Comparison of ENCODE assay signal across 33 cellular contexts in genomic region chr6:53433617-53434285, GRCh38.
DNase-seq lines count a peak whose midpoint lies in the region; ATAC-seq, FAIRE-seq and TF ChIP-seq lines count a peak whose summit lies in the region.
"Had no signal": no experiment of that assay in that cellular context is flagged by ENCODE, and none has a peak within 500 bp of the region (broad histone marks: within the 10 kb centered on the region; RNA-seq: fewer than 3 reads in every experiment).

No MANE protein-coding gene starts in this region.

- H3K9me1 ChIP-seq in IMR-90 (ENCODE audit: insufficient read depth, low read length) = no peaks in the 10 kb centered on the region

- TF ChIP-seq POLR2A in A549 (IDR thresholded peaks at IDR 0.05; ENCODE audit: low read length) = no peak
- TF ChIP-seq POLR2A in IMR-90 (IDR thresholded peaks at IDR 0.05; ENCODE audit: low read depth, low read length) = no peak

- H4K8ac ChIP-seq in IMR-90 (ENCODE audit: low read depth in 2 of 2, low read length in 2 of 2) = no peak overlapping the region

- ATAC-seq in A549 (no peak), IMR-90 (ENCODE audit: low read depth) (no peak), GM21717 (IDR thresholded peaks at IDR 0.05; ENCODE audit: unreplicated experiment) (no peak)
- ATAC-seq in stimulated activated effector memory CD8-positive, alpha-beta T cell treated with anti-CD3 and anti-CD28 coated beads, Interleukin-12 subunit alpha, Interleukin-12 subunit beta, amount 100 ng/mL, for 72 hours = no peak
- ATAC-seq: stimulated activated naive B cell treated with anti-CD40 and anti-IgM and Interleukin-4, amounts not matched to agents 10 μg/mL and 1 μg/mL and 100 μg/mL, for 72 hours; T-cell had no signal

- H2BK15ac ChIP-seq in IMR-90 (ENCODE audit: low read depth, low read length) = no peak overlapping the region

- H3K4me2 ChIP-seq in A549 (peak overlapping the region; percentile 65), IMR-90 (ENCODE audit: low read depth, low read length) (no peak overlapping the region)
- H3K4me2 ChIP-seq: BLaER1, neural progenitor cell had no signal

- H3K4me1 Mint-ChIP-seq in mesothelial cell of epicardium = peaks cover 17% of the 10 kb centered on the region
- peaks cover 24% of the 10 kb centered on the region for H3K4me1 Mint-ChIP-seq in stimulated activated effector memory CD8-positive, alpha-beta T cell treated with anti-CD3 and anti-CD28 coated beads, Interleukin-12 subunit alpha, Interleukin-12 subunit beta, amount 100 ng/mL, for 72 hours

- FAIRE-seq in A549 (lab: Jason Lieb, UNC) = no peak
- FAIRE-seq: bronchial epithelial cell, colon, GM19239, HTR-8/SVneo, kidney, urothelium cell line had no signal

- H3K27ac ChIP-seq in A549 (peak overlapping the region in 1 of 2 experiments; percentile 72; a peak in 3 of 6 replicates), IMR-90 (ENCODE audit: insufficient read depth, low read length) (no peak overlapping the region)
- H3K27ac ChIP-seq: BLaER1, neural progenitor cell, SJSA1, testis had no signal

- no peak for TF ChIP-seq EP300 in A549 (IDR thresholded peaks at IDR 0.05)

- intact Hi-C loops in IMR-90 (cut with micrococcal nuclease) = loop anchor here (10.0 kb wide), 1 partner anchor 149 kb away; no protein-coding TSS in a partner anchor

- H2BK5ac ChIP-seq in IMR-90 (ENCODE audit: low read depth, low read length, poor library complexity, severe bottlenecking) = no peak overlapping the region

- no peaks in the 10 kb centered on the region for H3K9me3 Mint-ChIP-seq in mesothelial cell of epicardium
- no peaks in the 10 kb centered on the region for H3K9me3 Mint-ChIP-seq in stimulated activated effector memory CD8-positive, alpha-beta T cell treated with anti-CD3 and anti-CD28 coated beads, Interleukin-12 subunit alpha, Interleukin-12 subunit beta, amount 100 ng/mL, for 72 hours
- H3K9me3 Mint-ChIP-seq: activated naive CD4-positive, alpha-beta T cell treated with anti-CD3 and anti-CD28 coated beads for 36 hours; activated T-helper 1 cell treated with anti-CD3 and anti-CD28 coated beads, Interleukin-12 subunit alpha, Interleukin-12 subunit beta, Interleukin-2, Interleukin-4 antibody, amounts not matched to agents 30 ng/mL and 10 ng/mL and 1 ng/mL, durations not matched to agents 14 hours and 24 hours and 36 hours; neural progenitor cell; stimulated activated naive B cell treated with anti-CD40 and anti-IgM and Interleukin-4, amounts not matched to agents 10 μg/mL and 1 μg/mL and 100 μg/mL, for 72 hours; T-cell had no signal

- H3K4me1 ChIP-seq in A549 = peaks cover 25% of the 10 kb centered on the region
- H3K4me1 ChIP-seq in IMR-90 (ENCODE audit: control insufficient read depth, insufficient read depth, low read length) = peaks cover 6% of the 10 kb centered on the region
- peaks cover 59% of the 10 kb centered on the region for H3K4me1 ChIP-seq in adipocyte (ENCODE audit: control insufficient read depth, insufficient read depth, low read length)
- H3K4me1 ChIP-seq: BLaER1, neural progenitor cell had no signal

- CTCF ChIA-PET in A549 (lab: Yijun Ruan, JAX) = interaction anchor here (1.4 to 2.5 kb wide), 4 partner anchors 16 to 330 kb away, joined by 3 to 22 read pairs (median 4); no protein-coding TSS in a partner anchor
- CTCF ChIA-PET in IMR-90 (lab: Yijun Ruan, JAX) = interaction anchor here (0.6 to 1.5 kb wide), 3 partner anchors 23 to 262 kb away, joined by 3 to 5 read pairs (median 5); no protein-coding TSS in a partner anchor

- no peak overlapping the region for H2BK20ac ChIP-seq in IMR-90 (ENCODE audit: low read depth, low read length)

- H3K27me3 ChIP-seq in IMR-90 (ENCODE audit: control insufficient read depth, insufficient read depth, low read length) = no peaks in the 10 kb centered on the region; the same call in 1 of the 2 replicates
- no peaks in the 10 kb centered on the region for H3K27me3 ChIP-seq in adipocyte (replicated peaks; ENCODE audit: control insufficient read depth, insufficient read depth, low read length)
- H3K27me3 ChIP-seq: BLaER1, neural progenitor cell, SJSA1, testis had no signal

- H3K9ac ChIP-seq in IMR-90 (ENCODE audit: low read depth, low read length) (no peak overlapping the region), adipocyte (ENCODE audit: low read length) (peak overlapping the region; percentile 68)
- H3K9ac ChIP-seq: BLaER1, neural progenitor cell had no signal

- no peak overlapping the region for H3K56ac ChIP-seq in IMR-90 (ENCODE audit: extremely low read depth, insufficient read depth, low read length)

- H3K36me3 ChIP-seq in IMR-90 (ENCODE audit: control insufficient read depth, insufficient read depth, low read length) = no peaks in the 10 kb centered on the region
- H3K36me3 ChIP-seq in adipocyte (ENCODE audit: control insufficient read depth, insufficient read depth, low read length, severe bottlenecking) = peaks cover 15% of the 10 kb centered on the region
- H3K36me3 ChIP-seq: BLaER1, neural progenitor cell, SJSA1 had no signal

- H3K27ac Mint-ChIP-seq in mesothelial cell of epicardium = peak overlapping the region; percentile 5
- no peak overlapping the region for H3K27ac Mint-ChIP-seq in stimulated activated effector memory CD8-positive, alpha-beta T cell treated with anti-CD3 and anti-CD28 coated beads, Interleukin-12 subunit alpha, Interleukin-12 subunit beta, amount 100 ng/mL, for 72 hours
- H3K27ac Mint-ChIP-seq: activated naive CD4-positive, alpha-beta T cell treated with anti-CD3 and anti-CD28 coated beads for 36 hours; activated T-helper 1 cell treated with anti-CD3 and anti-CD28 coated beads, Interleukin-12 subunit alpha, Interleukin-12 subunit beta, Interleukin-2, Interleukin-4 antibody, amounts not matched to agents 30 ng/mL and 10 ng/mL and 1 ng/mL, durations not matched to agents 14 hours and 24 hours and 36 hours; neural progenitor cell; stimulated activated naive B cell treated with anti-CD40 and anti-IgM and Interleukin-4, amounts not matched to agents 10 μg/mL and 1 μg/mL and 100 μg/mL, for 72 hours; T-cell had no signal

- H3K4me3 ChIP-seq in A549 (no peak overlapping the region), IMR-90 (ENCODE audit: insufficient read depth, low read depth, low read length) (no peak overlapping the region), adipocyte (ENCODE audit: low read length) (peak overlapping the region; percentile 53)
- H3K4me3 ChIP-seq: BLaER1, lung, neural progenitor cell, SJSA1, testis had no signal

- no peak overlapping the region for H3K23ac ChIP-seq in IMR-90 (ENCODE audit: low read depth, low read length)

- no peak overlapping the region for H3K4ac ChIP-seq in IMR-90 (ENCODE audit: low read depth, low read length)

- no peak overlapping the region for H2AK9ac ChIP-seq in IMR-90 (replicated peaks; ENCODE audit: low read depth, low read length, poor library complexity)

- no peak overlapping the region for H4K91ac ChIP-seq in IMR-90 (ENCODE audit: insufficient read depth, low read depth, low read length)

- 65% methylated on average over 5 of the region's 5 CpGs for WGBS in A549 (ENCODE audit: missing lambda C conversion rate)
- WGBS in IMR-90 (ENCODE audit: extremely low coverage in 2 of 2, insufficient read length in 1 of 2), 2 experiments = no CpG with 5 or more reads among the region's 5 CpGs

- no peaks in the 10 kb centered on the region for H4K20me1 ChIP-seq in IMR-90 (ENCODE audit: insufficient read depth, low read length)
- H4K20me1 ChIP-seq: BLaER1 had no signal

- no peak overlapping the region for H3K4me3 Mint-ChIP-seq in mesothelial cell of epicardium
- H3K4me3 Mint-ChIP-seq in stimulated activated effector memory CD8-positive, alpha-beta T cell treated with anti-CD3 and anti-CD28 coated beads, Interleukin-12 subunit alpha, Interleukin-12 subunit beta, amount 100 ng/mL, for 72 hours = no peak overlapping the region
- H3K4me3 Mint-ChIP-seq: activated naive CD4-positive, alpha-beta T cell treated with anti-CD3 and anti-CD28 coated beads for 36 hours; activated T-helper 1 cell treated with anti-CD3 and anti-CD28 coated beads, Interleukin-12 subunit alpha, Interleukin-12 subunit beta, Interleukin-2, Interleukin-4 antibody, amounts not matched to agents 30 ng/mL and 10 ng/mL and 1 ng/mL, durations not matched to agents 14 hours and 24 hours and 36 hours; neural progenitor cell; stimulated activated naive B cell treated with anti-CD40 and anti-IgM and Interleukin-4, amounts not matched to agents 10 μg/mL and 1 μg/mL and 100 μg/mL, for 72 hours; T-cell had no signal

- no peaks in the 10 kb centered on the region for H3K36me3 Mint-ChIP-seq in mesothelial cell of epicardium
- no peaks in the 10 kb centered on the region for H3K36me3 Mint-ChIP-seq in stimulated activated effector memory CD8-positive, alpha-beta T cell treated with anti-CD3 and anti-CD28 coated beads, Interleukin-12 subunit alpha, Interleukin-12 subunit beta, amount 100 ng/mL, for 72 hours
- H3K36me3 Mint-ChIP-seq: neural progenitor cell; stimulated activated naive B cell treated with anti-CD40 and anti-IgM and Interleukin-4, amounts not matched to agents 10 μg/mL and 1 μg/mL and 100 μg/mL, for 72 hours; T-cell had no signal

- H2AK5ac ChIP-seq in IMR-90 (ENCODE audit: low read depth, low read length) = no peak overlapping the region

- no peak overlapping the region for H2BK120ac ChIP-seq in IMR-90 (ENCODE audit: low read depth, low read length)

- H3K14ac ChIP-seq in IMR-90 (replicated peaks; ENCODE audit: low read depth, low read length) = no peak overlapping the region

- dilution Hi-C loops in IMR-90 (cut with HindIII; ENCODE audit: low sequenced_read_pairs, unreplicated experiment) = no loop called here

- no TSS peak for BruUV-seq in IMR-90 (replicated peaks; lab: Mats Ljungman, UMichigan)

- H3K79me1 ChIP-seq in IMR-90 (ENCODE audit: low read depth in 1 of 2, low read length in 2 of 2) = no peaks in the 10 kb centered on the region

- H2AFZ ChIP-seq in IMR-90 (replicated peaks; ENCODE audit: low read length, poor library complexity) = no peak overlapping the region
- H2AFZ ChIP-seq: neural progenitor cell had no signal

- no peaks in the 10 kb centered on the region for H3K27me3 Mint-ChIP-seq in mesothelial cell of epicardium (ENCODE audit: low read depth)
- H3K27me3 Mint-ChIP-seq: stimulated activated naive B cell treated with anti-CD40 and anti-IgM and Interleukin-4, amounts not matched to agents 10 μg/mL and 1 μg/mL and 100 μg/mL, for 72 hours; T-cell had no signal

- H3K18ac ChIP-seq in IMR-90 (ENCODE audit: low read depth, low read length) = 0 out of 2 replicates have a peak overlapping the region, but pooled peaks have one; percentile 44

- H4K5ac ChIP-seq in IMR-90 (ENCODE audit: low read depth, low read length) = no peak overlapping the region

- TF ChIP-seq RAD21 in A549 (conservative IDR thresholded peaks at IDR 0.05 in 1 of 2, IDR thresholded peaks at IDR 0.05 in 1 of 2) (no peak), IMR-90 (IDR thresholded peaks at IDR 0.05; ENCODE audit: low read length) (no peak)

- DNase-seq in A549 (ENCODE audit: low read depth in 1 of 2, low spot score in 1 of 2) (no peak), IMR-90 (no peak), adipocyte (ENCODE audit: low read depth) (no peak), mesothelial cell of epicardium (ENCODE audit: low spot score in 2 of 2, unreplicated experiment in 2 of 2) (no peak), HuH-7 (ENCODE audit: low spot score) (no peak)
- no peak for DNase-seq in stimulated activated effector memory CD8-positive, alpha-beta T cell treated with anti-CD3 and anti-CD28 coated beads, Interleukin-12 subunit alpha, Interleukin-12 subunit beta, amount 100 ng/mL, for 72 hours (ENCODE audit: low spot score in 2 of 2)
- no peak for DNase-seq in effector CD8-positive, alpha-beta T cell (lab: John Stamatoyannopoulos, UW)
- DNase-seq: activated CD4-positive, CD25-positive, alpha-beta regulatory T cell; activated naive CD4-positive, alpha-beta T cell treated with anti-CD3 and anti-CD28 coated beads for 36 hours; amniotic stem cell; COR-L47; DND-41; effector memory CD4-positive, alpha-beta T cell; glutamatergic neuron; kidney; NCI-H1694; posterior cingulate gyrus; RPMI8226; stimulated activated CD4-positive, alpha-beta T cell treated with anti-CD3 and anti-CD28 coated beads, Interleukin-4, amount 100 ng/mL, for 4 hours; stimulated activated naive B cell treated with anti-CD40 and anti-IgM and Interleukin-4, amounts not matched to agents 10 μg/mL and 1 μg/mL and 100 μg/mL, for 72 hours; T-cell; testis had no signal

- POLR2A ChIA-PET in A549 (lab: Yijun Ruan, JAX) = interaction anchor here (1.2 kb wide), 1 partner anchor 74 kb away, joined by 6 read pairs; no protein-coding TSS in a partner anchor
- POLR2A ChIA-PET in IMR-90 (lab: Charles Lee; ENCODE audit: unreplicated experiment) = no interaction called here

- TF ChIP-seq CTCF in A549 (IDR thresholded peaks at IDR 0.05) (no peak), IMR-90 (conservative IDR thresholded peaks at IDR 0.05; ENCODE audit: low read depth, low read length) (no peak), mesothelial cell of epicardium (IDR thresholded peaks at IDR 0.05; ENCODE audit: unreplicated experiment) (no peak)

- in situ Hi-C loops in IMR-90 (cut with MboI; ENCODE audit: low sequenced_read_pairs) = no loop called here

- H3K9me3 ChIP-seq in A549 (no peaks in the 10 kb centered on the region), IMR-90 (ENCODE audit: control insufficient read depth, insufficient read depth, low read length) (no peaks in the 10 kb centered on the region), adipocyte (ENCODE audit: control insufficient read depth, low read length) (no peaks in the 10 kb centered on the region)
- H3K9me3 ChIP-seq: BLaER1, SJSA1, testis had no signal
